ENCODE assay signal across 9 cellular contexts in the genomic region with DNA sequence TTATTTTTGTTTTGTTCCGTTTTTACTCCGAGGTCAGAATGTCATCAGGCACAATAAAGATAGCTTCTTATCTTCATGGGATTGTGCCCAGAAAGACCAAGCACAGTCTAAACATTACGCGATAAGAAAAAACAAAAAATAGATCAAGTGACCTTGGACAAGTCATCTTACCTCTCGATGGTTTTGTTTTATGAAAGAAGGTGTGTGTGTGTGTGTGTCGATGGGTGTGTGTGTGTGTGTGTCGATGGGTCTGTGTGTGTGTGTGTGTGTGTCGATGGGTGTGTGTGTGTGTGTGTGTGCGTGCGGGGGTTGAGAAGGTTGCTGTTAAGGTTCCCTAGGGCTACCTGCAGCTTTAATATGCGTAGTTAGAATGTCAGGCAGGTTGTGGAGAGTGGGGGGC. TPM values are rescaled to one million over a fixed set of nuclear protein-coding genes. Genes with fewer than 3 reads are reported as not detected.
DNase-seq lines count a peak whose midpoint lies in the region; ATAC-seq and TF ChIP-seq lines count a peak whose summit lies in the region.
"Had no signal": no experiment of that assay in that cellular context is flagged by ENCODE, and none has a peak within 500 bp of the region (broad histone marks: within the 10 kb centered on the region; RNA-seq: fewer than 3 reads in every experiment).

No MANE protein-coding gene starts in this region.

- intact Hi-C loops in activated B cell treated with CpG ODN at 0.5 μM for 24 hours (cut with micrococcal nuclease) = no loop called here

- H3K4me1 ChIP-seq in Peyer's patch = peaks cover 0 to 7% (median 3%) of the 10 kb centered on the region in 4 donors

- TF ChIP-seq POLR2A in Peyer's patch (IDR thresholded peaks at IDR 0.05) = no peak

- peak overlapping the region; percentile 55 for H3K4me3 ChIP-seq in iPS-11a (ENCODE audit: low read depth, low read length)
- no peak overlapping the region for H3K4me3 ChIP-seq in Peyer's patch

- H3K27me3 ChIP-seq in Peyer's patch = peaks cover 0 to 8% of the 10 kb centered on the region in 2 donors

- H3K9me3 Mint-ChIP-seq in activated naive CD4-positive, alpha-beta T cell treated with anti-CD3 and anti-CD28 coated beads, Interleukin-2, amount 50 U/mL, for 24 hours = no peaks in the 10 kb centered on the region
- no peaks in the 10 kb centered on the region for H3K9me3 Mint-ChIP-seq in activated B cell treated with CpG ODN at 0.5 μM for 24 hours
- no peaks in the 10 kb centered on the region for H3K9me3 Mint-ChIP-seq in stimulated activated naive CD8-positive, alpha-beta T cell treated with anti-CD3 and anti-CD28 coated beads, Interleukin-15, amount 100 ng/mL, for 72 hours

- CTCF ChIA-PET in activated B cell treated with CpG ODN at 0.5 μM for 24 hours (lab: Charles Lee) = no interaction called here

- H3K36me3 ChIP-seq in Peyer's patch = no peaks in the 10 kb centered on the region

- H3K27me3 Mint-ChIP-seq in activated naive CD4-positive, alpha-beta T cell treated with anti-CD3 and anti-CD28 coated beads, Interleukin-2, amount 50 U/mL, for 24 hours = peaks cover 53% of the 10 kb centered on the region
- peaks cover 56% of the 10 kb centered on the region for H3K27me3 Mint-ChIP-seq in activated B cell treated with CpG ODN at 0.5 μM for 24 hours
- H3K27me3 Mint-ChIP-seq in stimulated activated naive CD8-positive, alpha-beta T cell treated with anti-CD3 and anti-CD28 coated beads, Interleukin-15, amount 100 ng/mL, for 72 hours = peaks cover 85% of the 10 kb centered on the region

- H3K9me3 ChIP-seq in Peyer's patch = no peaks in the 10 kb centered on the region

- TF ChIP-seq CTCF in activated B cell treated with CpG ODN at 0.5 μM for 24 hours (IDR thresholded peaks at IDR 0.05) = no peak
- no peak for TF ChIP-seq CTCF in Peyer's patch (IDR thresholded peaks at IDR 0.05)

- H3K27ac Mint-ChIP-seq in activated naive CD4-positive, alpha-beta T cell treated with anti-CD3 and anti-CD28 coated beads, Interleukin-2, amount 50 U/mL, for 24 hours = no peak overlapping the region
- H3K27ac Mint-ChIP-seq in activated B cell treated with CpG ODN at 0.5 μM for 24 hours = no peak overlapping the region
- no peak overlapping the region for H3K27ac Mint-ChIP-seq in stimulated activated naive CD8-positive, alpha-beta T cell treated with anti-CD3 and anti-CD28 coated beads, Interleukin-15, amount 100 ng/mL, for 72 hours

- no peak for DNase-seq in activated naive CD4-positive, alpha-beta T cell treated with Interleukin-2 at 50 U/mL for 16 hours
- no peak for DNase-seq in activated B cell treated with CpG ODN at 0.5 μM for 24 hours
- no peak for DNase-seq in stimulated activated naive CD8-positive, alpha-beta T cell treated with anti-CD3 and anti-CD28 coated beads, Interleukin-15, amount 100 ng/mL, for 72 hours
- no peak for DNase-seq in islet precursor cell
- no peak for DNase-seq in Peyer's patch
- no peak for DNase-seq in H4 (ENCODE audit: low spot score)
- DNase-seq: NCI-H446 had no signal

- H3K36me3 Mint-ChIP-seq in activated naive CD4-positive, alpha-beta T cell treated with anti-CD3 and anti-CD28 coated beads, Interleukin-2, amount 50 U/mL, for 24 hours = no peaks in the 10 kb centered on the region
- H3K36me3 Mint-ChIP-seq in activated B cell treated with CpG ODN at 0.5 μM for 24 hours (ENCODE audit: low read depth) = no peaks in the 10 kb centered on the region

- H3K27ac ChIP-seq in Peyer's patch = no peak overlapping the region

- H3K4me3 Mint-ChIP-seq in activated naive CD4-positive, alpha-beta T cell treated with anti-CD3 and anti-CD28 coated beads, Interleukin-2, amount 50 U/mL, for 24 hours = peak overlapping the region; percentile 83
- peak overlapping the region; percentile 70 for H3K4me3 Mint-ChIP-seq in activated B cell treated with CpG ODN at 0.5 μM for 24 hours
- peak overlapping the region; percentile 67 to 73 for H3K4me3 Mint-ChIP-seq in stimulated activated naive CD8-positive, alpha-beta T cell treated with anti-CD3 and anti-CD28 coated beads, Interleukin-15, amount 100 ng/mL, for 72 hours

- H3K4me1 Mint-ChIP-seq in activated naive CD4-positive, alpha-beta T cell treated with anti-CD3 and anti-CD28 coated beads, Interleukin-2, amount 50 U/mL, for 24 hours = peaks cover 12% of the 10 kb centered on the region
- peaks cover 20% of the 10 kb centered on the region for H3K4me1 Mint-ChIP-seq in activated B cell treated with CpG ODN at 0.5 μM for 24 hours
- peaks cover 5% of the 10 kb centered on the region for H3K4me1 Mint-ChIP-seq in stimulated activated naive CD8-positive, alpha-beta T cell treated with anti-CD3 and anti-CD28 coated beads, Interleukin-15, amount 100 ng/mL, for 72 hours

- no peak for ATAC-seq in activated B cell treated with CpG ODN at 0.5 μM for 24 hours (ENCODE audit: low read depth)
- no peak for ATAC-seq in stimulated activated naive CD8-positive, alpha-beta T cell treated with anti-CD3 and anti-CD28 coated beads, Interleukin-15, amount 100 ng/mL, for 72 hours

- POLR2A ChIA-PET in activated B cell treated with CpG ODN at 0.5 μM for 24 hours (lab: Charles Lee) = no interaction called here

RNA-seq across cellular contexts. Expression of gene ATP8A2, which starts 0.6 kb away (rescaled TPM):
- total RNA-seq in activated B cell treated with CpG ODN at 0.5 μM for 24 hours = not detected in 2 replicates
- 10 to 100 TPM in 1 of 4 donors, 1 to 10 TPM in 1, under 1 TPM in 2; 0.18 to 11.6 (median 1.8) TPM for total RNA-seq in Peyer's patch
- total RNA-seq in H4 (2014; rRNA removed; shearing (Covaris generic)) = 1.1 and 1.6 TPM in 2 replicates
